8 cellular contexts compared by ENCODE assay signal in the genomic region with DNA sequence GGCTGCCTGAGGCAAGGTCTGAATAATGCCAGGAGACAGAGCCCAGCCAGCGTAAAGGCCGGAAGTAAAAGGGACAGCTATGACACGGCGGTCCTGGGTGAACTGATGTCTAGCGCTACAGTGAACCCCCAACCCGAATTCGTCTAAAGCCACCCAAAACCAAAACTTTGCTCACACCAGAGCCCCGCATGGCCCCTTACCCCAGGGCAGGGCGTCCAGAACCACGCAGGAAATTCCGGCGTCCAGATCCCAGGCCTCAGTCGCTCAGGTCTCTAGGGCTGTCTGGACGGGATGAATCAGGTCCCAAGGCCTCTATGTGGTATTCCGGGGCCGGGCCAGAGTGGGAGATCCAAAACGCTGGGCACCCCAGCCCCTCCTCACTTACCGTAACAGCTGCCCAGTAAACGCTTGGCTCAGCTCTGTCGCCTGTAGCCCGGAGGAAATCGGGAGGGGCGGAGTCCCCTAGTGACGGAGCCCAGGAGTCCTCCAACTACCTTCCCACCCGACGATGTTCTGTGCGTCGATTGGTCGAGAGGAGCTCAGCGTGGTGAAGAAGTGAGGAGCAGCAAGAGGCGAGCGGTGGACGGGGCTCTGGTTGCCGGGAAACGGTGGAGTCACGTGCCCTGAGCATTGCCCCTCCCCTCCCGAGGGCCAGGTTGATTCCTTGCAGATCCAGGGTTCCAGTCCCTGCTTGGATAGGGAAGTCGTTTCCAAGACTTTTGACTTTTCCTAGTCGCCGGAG. TPM values are rescaled to one million over a fixed set of nuclear protein-coding genes. Genes with fewer than 3 reads are reported as not detected.
A peak's percentile ranks its signal among the peaks of the same experiment; 100 is the strongest.
DNase-seq lines count a peak whose midpoint lies in the region; ATAC-seq, FAIRE-seq and TF ChIP-seq lines count a peak whose summit lies in the region.

A gene with protein sequence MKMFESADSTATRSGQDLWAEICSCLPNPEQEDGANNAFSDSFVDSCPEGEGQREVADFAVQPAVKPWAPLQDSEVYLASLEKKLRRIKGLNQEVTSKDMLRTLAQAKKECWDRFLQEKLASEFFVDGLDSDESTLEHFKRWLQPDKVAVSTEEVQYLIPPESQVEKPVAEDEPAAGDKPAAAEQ (minus strand): TSS at position 452 of the 742 bp plus-strand sequence. CDS start 2,027 bp downstream, outside the sequence.

- no peaks in the 10 kb centered on the region for H3K36me3 Mint-ChIP-seq in natural killer cell

- TF ChIP-seq POLR2A in H54 (IDR thresholded peaks at IDR 0.05; ENCODE audit: low read depth, low read length) (peak; percentile 65), Raji (IDR thresholded peaks at IDR 0.05; ENCODE audit: insufficient read depth, low read depth, low read length) (peak; percentile 87)

- H3K4me3 ChIP-seq in Loucy (ENCODE audit: low read length, poor library complexity, severe bottlenecking) = peak within 1 kb of the TSS; percentile 91

- H3K4me2 ChIP-seq in Loucy (ENCODE audit: low read depth, low read length, poor library complexity, severe bottlenecking) = peak within 1 kb of the TSS; percentile 95

- H3K9ac ChIP-seq in Loucy (ENCODE audit: low read depth, low read length, poor library complexity, severe bottlenecking) = peak within 1 kb of the TSS; percentile 79

- peak within 1 kb of the TSS; percentile 94 to 95 for H3K27ac Mint-ChIP-seq in natural killer cell

- DNase-seq in EL (peak; percentile 99), H54 (ENCODE audit: insufficient read length, low spot score) (peak; percentile 97), fibroblast of peridontal ligament (ENCODE audit: extremely low read depth) (peak; percentile 98), natural killer cell (peak; percentile 87)
- DNase-seq in activated T-helper 9 cell treated with anti-CD3 and anti-CD28 coated beads, Interleukin-2, amount 50 U/mL, for 16 hours (ENCODE audit: low read depth) = peak; percentile 91
- peak; percentile 95 for DNase-seq in stimulated activated naive CD4-positive, alpha-beta T cell treated with Interleukin-2 at 50 U/mL for 16 hours (lab: John Stamatoyannopoulos, UW)

- H3K9me2 ChIP-seq in Loucy (replicated peaks; ENCODE audit: low read depth, low read length) = no peaks in the 10 kb centered on the region

- H3F3A ChIP-seq in Loucy (ENCODE audit: low read depth) = no peaks in the 10 kb centered on the region

- H4K20me1 ChIP-seq in Loucy (ENCODE audit: insufficient read depth, low read length, poor library complexity, severe bottlenecking) = peaks cover 7% of the 10 kb centered on the region

- ATAC-seq in natural killer cell = peak; percentile 88 to 97 (median 92)

- no peaks in the 10 kb centered on the region for H3K9me3 ChIP-seq in Loucy (ENCODE audit: insufficient read depth, low read depth, low read length)

- intact Hi-C loops in natural killer cell (cut with micrococcal nuclease) = loop anchor here (5.0 to 10.0 kb wide), 3 partner anchors 330 to 1208 kb away; a partner anchor contains a TSS

- FAIRE-seq in H54 (lab: Jason Lieb, UNC) = peak; percentile 98

- H3K79me2 ChIP-seq in Loucy (ENCODE audit: insufficient read depth, low read length) = peaks cover 32% of the 10 kb centered on the region

- H3K9me3 Mint-ChIP-seq in natural killer cell = no peaks in the 10 kb centered on the region

- no peaks in the 10 kb centered on the region for H3K27me3 ChIP-seq in Loucy (ENCODE audit: insufficient read depth, low read length, poor library complexity, severe bottlenecking)

- peak within 1 kb of the TSS; percentile 95 for H3K4me3 Mint-ChIP-seq in natural killer cell

- H2AFZ ChIP-seq in Loucy (ENCODE audit: low read length) = peak within 1 kb of the TSS; percentile 94

- TF ChIP-seq CTCF in Loucy (conservative IDR thresholded peaks at IDR 0.05; ENCODE audit: low read length) = no peak
- TF ChIP-seq CTCF in natural killer cell (IDR thresholded peaks at IDR 0.05) = no peak

- H3K4me1 Mint-ChIP-seq in natural killer cell = peaks cover 34 to 43% of the 10 kb centered on the region in 2 donors

- no peaks in the 10 kb centered on the region for H3K36me3 ChIP-seq in Loucy (ENCODE audit: insufficient read depth, low read length)

- no peaks in the 10 kb centered on the region for H3K27me3 Mint-ChIP-seq in natural killer cell (ENCODE audit: low read depth in 2 of 2)

- peaks cover 27% of the 10 kb centered on the region for H3K4me1 ChIP-seq in Loucy (ENCODE audit: insufficient read depth, low read length, poor library complexity, severe bottlenecking)

RNA-seq across cellular contexts. Expression of the gene that starts here (rescaled TPM):
- total RNA-seq in natural killer cell = 10 to 100 TPM; 34.2 to 43.7 (median 37.4) TPM

Comparison
In these comparisons a context has a peak if more than half of its experiments do, and no peak if none do; other contexts are left out.
1. Peak in every context shown above with its lines: DNase-seq, ATAC-seq and H3K4me3 ChIP-seq.